8 cellular contexts compared by ENCODE assay signal in the genomic region with DNA sequence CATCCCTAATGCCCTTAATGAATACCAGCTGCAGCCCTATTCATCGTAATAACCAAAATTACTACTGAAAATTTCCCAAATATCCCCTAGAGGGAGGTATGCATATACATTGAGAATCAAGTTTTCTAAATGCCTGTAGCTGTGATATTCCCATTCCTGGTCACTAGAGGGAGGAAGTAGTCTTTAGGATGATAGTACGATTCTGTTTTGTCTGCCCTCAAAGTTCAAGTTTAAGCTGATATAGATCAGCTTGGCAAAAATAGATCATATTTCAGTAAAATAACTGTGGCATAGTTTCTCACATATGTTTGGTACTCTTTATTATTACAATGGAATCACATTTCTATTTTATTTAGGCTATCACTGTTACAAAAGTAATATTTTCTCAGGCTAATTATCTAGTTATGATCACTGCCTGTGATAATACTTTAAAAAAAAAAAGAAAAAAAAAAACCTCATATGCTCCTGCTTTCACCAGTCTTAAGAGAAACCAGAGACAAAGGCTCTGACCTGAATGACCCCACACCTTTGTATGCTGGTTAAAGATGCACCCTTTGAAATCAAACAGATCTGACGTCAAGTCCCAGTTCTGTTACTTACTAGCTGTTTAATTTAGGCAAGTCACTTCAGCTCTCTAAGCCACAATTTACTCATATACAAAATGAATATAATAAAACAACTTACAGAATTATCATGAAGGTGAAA. TPM values are rescaled to one million over a fixed set of nuclear protein-coding genes. Genes with fewer than 3 reads are reported as not detected.
A peak's percentile ranks its signal among the peaks of the same experiment; 100 is the strongest.
DNase-seq lines count a peak whose midpoint lies in the region; ATAC-seq and TF ChIP-seq lines count a peak whose summit lies in the region.

No MANE protein-coding gene starts in this region.

- peak overlapping the region; percentile 4 for H3K27ac Mint-ChIP-seq in activated CD4-positive, alpha-beta memory T cell treated with anti-CD3 and anti-CD28 coated beads for 36 hours
- no peak overlapping the region for H3K27ac Mint-ChIP-seq in activated CD4-positive, alpha-beta memory T cell treated with anti-CD3 and anti-CD28 coated beads, Interleukin-2, amount 10 ng/mL, durations not matched to agents 7 days and 5 days

- intact Hi-C loops in activated CD4-positive, alpha-beta memory T cell treated with anti-CD3 and anti-CD28 coated beads for 36 hours (cut with micrococcal nuclease): loop anchor here (1.0 to 2.0 kb wide), 4 partner anchors 11 to 264 kb away; partner anchors contain the start of genes TSPYL1 and TSPYL4
- intact Hi-C loops in PC-3 (cut with micrococcal nuclease): loop anchor here (5.0 kb wide), 1 partner anchor 264 kb away; no protein-coding TSS in a partner anchor

- no peak overlapping the region for H3K4me3 Mint-ChIP-seq in activated CD4-positive, alpha-beta memory T cell treated with anti-CD3 and anti-CD28 coated beads for 36 hours
- H3K4me3 Mint-ChIP-seq in activated CD4-positive, alpha-beta memory T cell treated with anti-CD3 and anti-CD28 coated beads, Interleukin-2, amount 10 ng/mL, durations not matched to agents 7 days and 5 days: no peak overlapping the region

- no peaks in the 10 kb centered on the region for H4K20me1 ChIP-seq in PC-3 (ENCODE audit: low read length)

- H3K4me1 ChIP-seq in PC-3 (ENCODE audit: insufficient read depth, low read length): peaks cover 13% of the 10 kb centered on the region

- H2AFZ ChIP-seq in PC-3 (ENCODE audit: low read length): no peak overlapping the region

- H3K9ac ChIP-seq in PC-3 (ENCODE audit: low read length): no peak overlapping the region

- no peak overlapping the region for H3K4me2 ChIP-seq in PC-3 (ENCODE audit: low read length)

- H3K4me1 Mint-ChIP-seq in activated CD4-positive, alpha-beta memory T cell treated with anti-CD3 and anti-CD28 coated beads for 36 hours (ENCODE audit: low read depth): peaks cover 23% of the 10 kb centered on the region
- peaks cover 7% of the 10 kb centered on the region for H3K4me1 Mint-ChIP-seq in activated CD4-positive, alpha-beta memory T cell treated with anti-CD3 and anti-CD28 coated beads, Interleukin-2, amount 10 ng/mL, durations not matched to agents 7 days and 5 days

- H3K9me2 ChIP-seq in PC-3 (replicated peaks; ENCODE audit: low read length): no peaks in the 10 kb centered on the region

- no peaks in the 10 kb centered on the region for H3F3A ChIP-seq in PC-3 (ENCODE audit: low read length, unreplicated experiment)

- peaks cover 5% of the 10 kb centered on the region; the same call in 1 of the 2 replicates for H3K36me3 ChIP-seq in PC-3 (ENCODE audit: low read depth, low read length)

- no peaks in the 10 kb centered on the region for H3K27me3 ChIP-seq in PC-3 (ENCODE audit: low read length)

- no TSS peak for BruUV-seq in PC-3 (replicated peaks; lab: Mats Ljungman, UMichigan)

- no peaks in the 10 kb centered on the region for H3K27me3 Mint-ChIP-seq in activated CD4-positive, alpha-beta memory T cell treated with anti-CD3 and anti-CD28 coated beads for 36 hours
- no peaks in the 10 kb centered on the region for H3K27me3 Mint-ChIP-seq in activated CD4-positive, alpha-beta memory T cell treated with anti-CD3 and anti-CD28 coated beads, Interleukin-2, amount 10 ng/mL, durations not matched to agents 7 days and 5 days

- no peak overlapping the region for H3K27ac ChIP-seq in PC-3 (ENCODE audit: low read length)
- H3K27ac ChIP-seq in coronary artery: no peak overlapping the region

- POLR2A ChIA-PET in activated CD4-positive, alpha-beta memory T cell treated with anti-CD3 and anti-CD28 coated beads for 36 hours (lab: Charles Lee): interaction anchor here (1.4 to 2.6 kb wide), 2 partner anchors 10 to 11 kb away, joined by 4 to 14 read pairs; partner anchors contain the start of gene TSPYL1
- POLR2A ChIA-PET in activated CD4-positive, alpha-beta memory T cell treated with anti-CD3 and anti-CD28 coated beads, Interleukin-2, amount 10 ng/mL, durations not matched to agents 7 days and 5 days (lab: Charles Lee): interaction anchor here (1.2 to 2.7 kb wide), 4 partner anchors 8 to 302 kb away, joined by 7 to 23 read pairs (median 10); partner anchors contain the start of genes RWDD1, TSPYL1 and TSPYL4
- POLR2A ChIA-PET in PC-3 (lab: Charles Lee; ENCODE audit: unreplicated experiment): interaction anchor here (0.6 kb wide), 1 partner anchor 13 kb away, joined by 4 read pairs; no protein-coding TSS in a partner anchor

- CTCF ChIA-PET in activated CD4-positive, alpha-beta memory T cell treated with anti-CD3 and anti-CD28 coated beads for 36 hours (lab: Charles Lee): interaction anchor here (0.6 to 3.7 kb wide), 27 partner anchors 9 to 379 kb away, joined by 3 to 30 read pairs (median 5); partner anchors contain the start of genes CALHM4, DSE, RWDD1 and TSPYL1
- CTCF ChIA-PET in activated CD4-positive, alpha-beta memory T cell treated with anti-CD3 and anti-CD28 coated beads, Interleukin-2, amount 10 ng/mL, durations not matched to agents 7 days and 5 days (lab: Charles Lee): interaction anchor here (0.7 to 2.2 kb wide), 20 partner anchors 9 to 376 kb away, joined by 3 to 16 read pairs (median 5); partner anchors contain the start of genes CALHM4 and TSPYL1
- CTCF ChIA-PET in PC-3 (lab: Charles Lee): interaction anchor here (0.6 to 1.2 kb wide), 10 partner anchors 8 to 293 kb away, joined by 3 to 7 read pairs (median 4); partner anchors contain the start of genes CALHM4, DSE and FRK

- TF ChIP-seq CTCF in PC-3 (conservative IDR thresholded peaks at IDR 0.05; ENCODE audit: low read depth, low read length) (peak; percentile 88), coronary artery (IDR thresholded peaks at IDR 0.05) (peak; percentile 50)

- peaks cover 4% of the 10 kb centered on the region for H3K9me3 Mint-ChIP-seq in activated CD4-positive, alpha-beta memory T cell treated with anti-CD3 and anti-CD28 coated beads for 36 hours
- H3K9me3 Mint-ChIP-seq in activated CD4-positive, alpha-beta memory T cell treated with anti-CD3 and anti-CD28 coated beads, Interleukin-2, amount 10 ng/mL, durations not matched to agents 7 days and 5 days: peaks cover 6% of the 10 kb centered on the region

- H3K9me3 ChIP-seq in PC-3 (ENCODE audit: low read length): no peaks in the 10 kb centered on the region

- DNase-seq in activated CD4-positive, alpha-beta memory T cell treated with anti-CD3 and anti-CD28 coated beads for 36 hours: no peak
- DNase-seq in activated CD4-positive, alpha-beta memory T cell treated with anti-CD3 and anti-CD28 coated beads, Interleukin-2, amount 10 ng/mL, durations not matched to agents 7 days and 5 days: no peak
- DNase-seq in KG1 (lab: John Stamatoyannopoulos, UW) (peak; percentile 10), PC-3 (peak; percentile 85), coronary artery (ENCODE audit: low spot score) (no peak), lung microvascular endothelial cell (ENCODE audit: low read depth in 2 of 2) (peak; percentile 80)
- no peak for DNase-seq in stimulated activated CD4-positive, alpha-beta T cell treated with anti-CD3 and anti-CD28 coated beads, Interleukin-4, amount 100 ng/mL, for 24 hours

- H3K79me2 ChIP-seq in PC-3 (ENCODE audit: low read length): 0 out of 2 replicates have a peak, but pooled peaks cover 4% of the 10 kb centered on the region

- peaks cover 11% of the 10 kb centered on the region for H3K36me3 Mint-ChIP-seq in activated CD4-positive, alpha-beta memory T cell treated with anti-CD3 and anti-CD28 coated beads for 36 hours
- peaks cover 25% of the 10 kb centered on the region for H3K36me3 Mint-ChIP-seq in activated CD4-positive, alpha-beta memory T cell treated with anti-CD3 and anti-CD28 coated beads, Interleukin-2, amount 10 ng/mL, durations not matched to agents 7 days and 5 days (ENCODE audit: low read depth)

- H3K4me3 ChIP-seq in PC-3 (ENCODE audit: low read length) (no peak overlapping the region), coronary artery (no peak overlapping the region)

- ATAC-seq in GM21825 (IDR thresholded peaks at IDR 0.05; ENCODE audit: unreplicated experiment) (peak; percentile 90), PC-3 (peak; percentile 51)

RNA-seq across cellular contexts. Expression of gene TSPYL1, which starts 11.0 kb away (rescaled TPM):
- total RNA-seq in activated CD4-positive, alpha-beta memory T cell treated with anti-CD3 and anti-CD28 coated beads for 36 hours: 10 to 100 TPM; 41.4 to 42.0 TPM
- 10 to 100 TPM; 47.6 to 48.4 TPM for total RNA-seq in activated CD4-positive, alpha-beta memory T cell treated with anti-CD3 and anti-CD28 coated beads, Interleukin-2, amount 10 ng/mL, durations not matched to agents 7 days and 5 days
- 35.1 and 38.8 TPM in 2 replicates for total RNA-seq in PC-3 (2014; rRNA removed)
- total RNA-seq in lung microvascular endothelial cell: 51.9 and 61.9 TPM in 2 replicates

RNA-seq across cellular contexts. Expression of gene TSPYL4, which starts 14.9 kb away (rescaled TPM):
- total RNA-seq in activated CD4-positive, alpha-beta memory T cell treated with anti-CD3 and anti-CD28 coated beads for 36 hours: 10 to 100 TPM; 10.5 to 11.1 TPM
- 10 to 100 TPM; 16.9 TPM for total RNA-seq in activated CD4-positive, alpha-beta memory T cell treated with anti-CD3 and anti-CD28 coated beads, Interleukin-2, amount 10 ng/mL, durations not matched to agents 7 days and 5 days
- total RNA-seq in PC-3 (2014; rRNA removed) (8.0 and 10.1 TPM in 2 replicates), lung microvascular endothelial cell (5.9 and 6.7 TPM in 2 replicates)

Comparison
In these comparisons a context has a peak if more than half of its experiments do, and no peak if none do; other contexts are left out.
1. DNase-seq: peak in KG1 (single experiment), PC-3 (single experiment) and lung microvascular endothelial cell (2 of 2); none in activated CD4-positive, alpha-beta memory T cell treated with anti-CD3 and anti-CD28 coated beads for 36 hours (single experiment), activated CD4-positive, alpha-beta memory T cell treated with anti-CD3 and anti-CD28 coated beads, Interleukin-2, amount 10 ng/mL, durations not matched to agents 7 days and 5 days (single experiment), coronary artery (single experiment) and stimulated activated CD4-positive, alpha-beta T cell treated with anti-CD3 and anti-CD28 coated beads, Interleukin-4, amount 100 ng/mL, for 24 hours (single experiment).